In the genomic region with DNA sequence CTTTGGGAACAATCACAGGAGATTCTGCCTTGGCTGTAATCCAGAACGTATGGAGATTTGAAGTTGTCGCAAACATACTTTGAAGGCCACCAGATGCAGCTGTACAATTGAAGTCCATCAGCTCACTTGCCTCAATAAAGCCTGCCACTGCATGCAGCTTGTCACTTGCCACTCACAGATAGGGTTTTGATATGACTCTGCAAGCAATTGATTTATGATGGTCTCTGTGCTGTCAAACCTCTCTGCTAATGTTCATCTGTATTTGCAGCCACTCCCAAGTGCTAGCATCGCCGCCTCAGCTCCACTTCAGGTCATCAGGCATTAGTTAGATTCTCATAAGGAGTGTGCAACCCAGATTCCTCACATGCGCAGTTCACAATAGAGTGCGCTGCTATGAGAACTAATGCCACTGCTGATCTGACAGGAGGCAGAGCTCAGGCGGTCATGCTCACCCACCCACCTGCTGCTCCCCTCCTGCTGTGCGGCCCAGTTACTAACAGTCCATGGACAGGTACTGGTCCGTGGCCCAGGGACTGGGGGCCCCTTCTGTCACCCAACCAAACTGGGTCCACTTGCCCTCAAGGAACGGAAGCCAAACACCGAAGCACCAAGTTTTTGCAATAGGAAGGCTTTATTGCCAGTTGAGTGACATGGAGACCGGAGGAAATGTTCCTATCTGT, we compare ENCODE assay signal across 24 cellular contexts.
DNase-seq lines count a peak whose midpoint lies in the region; ATAC-seq, FAIRE-seq and TF ChIP-seq lines count a peak whose summit lies in the region.
"Had no signal": no experiment of that assay in that cellular context is flagged by ENCODE, and none has a peak within 500 bp of the region (broad histone marks: within the 10 kb centered on the region; RNA-seq: fewer than 3 reads in every experiment).

No MANE protein-coding gene starts in this region.

- H3K27me3 Mint-ChIP-seq in activated CD8-positive, alpha-beta memory T cell treated with anti-CD3 and anti-CD28 coated beads, Interleukin-2, amount 10 ng/mL, durations not matched to agents 7 days and 5 days = peaks cover 11% of the 10 kb centered on the region
- H3K27me3 Mint-ChIP-seq in osteocyte (ENCODE audit: unreplicated experiment) = no peaks in the 10 kb centered on the region

- H3K4me3 Mint-ChIP-seq in activated CD8-positive, alpha-beta memory T cell treated with anti-CD3 and anti-CD28 coated beads, Interleukin-2, amount 10 ng/mL, durations not matched to agents 7 days and 5 days = no peak overlapping the region
- no peak overlapping the region for H3K4me3 Mint-ChIP-seq in osteocyte (ENCODE audit: unreplicated experiment)
- H3K4me3 Mint-ChIP-seq: CD4-positive, alpha-beta memory T cell; HFFc6; IgD-negative memory B cell had no signal

- TF ChIP-seq CTCF in bronchial epithelial cell (IDR thresholded peaks at IDR 0.05; ENCODE audit: insufficient read depth, low read length, severe bottlenecking) = no peak
- TF ChIP-seq CTCF in osteocyte (IDR thresholded peaks at IDR 0.05) = no peak
- no peak for TF ChIP-seq CTCF in GM10248 (IDR thresholded peaks at IDR 0.05; ENCODE audit: control extremely low read depth, extremely low read depth, low read depth, missing control alignments)

- DNase-seq in activated CD8-positive, alpha-beta memory T cell treated with anti-CD3 and anti-CD28 coated beads, Interleukin-2, amount 50 U/mL, for 48 hours = peak; percentile 17
- no peak for DNase-seq in activated CD8-positive, alpha-beta memory T cell treated with anti-CD3 and anti-CD28 coated beads, Interleukin-2, amount 10 ng/mL, durations not matched to agents 7 days and 5 days
- DNase-seq in bronchial epithelial cell (ENCODE audit: low read depth) (no peak), left lobe of liver (ENCODE audit: low spot score) (peak; percentile 28), epidermal melanocyte (ENCODE audit: insufficient read length, low spot score) (no peak), osteocyte (ENCODE audit: extremely low spot score, unreplicated experiment) (no peak), GM10248 (ENCODE audit: extremely low spot score) (no peak)
- DNase-seq: C1 segment of cervical spinal cord; CD4-positive, alpha-beta memory T cell; COR-L47; DMS53; GOT3; HFFc6; NCI-H1048; NCI-H1436; NCI-H187 treated with DMSO at 0.1 percent for 48 hours; NCI-H526 treated with DMSO at 0.1 percent for 48 hours; PC-9; SHP77 had no signal

- H3K27me3 ChIP-seq in bronchial epithelial cell (ENCODE audit: control insufficient read depth, insufficient read depth, low read length) = no peaks in the 10 kb centered on the region

- no peak for ATAC-seq in activated CD8-positive, alpha-beta memory T cell treated with anti-CD3 and anti-CD28 coated beads, Interleukin-2, amount 10 ng/mL, durations not matched to agents 7 days and 5 days
- ATAC-seq in left lobe of liver = no peak
- ATAC-seq: GM12878 had no signal

- H3K27ac Mint-ChIP-seq in activated CD8-positive, alpha-beta memory T cell treated with anti-CD3 and anti-CD28 coated beads, Interleukin-2, amount 10 ng/mL, durations not matched to agents 7 days and 5 days = no peak overlapping the region
- no peak overlapping the region for H3K27ac Mint-ChIP-seq in osteocyte (ENCODE audit: unreplicated experiment)
- H3K27ac Mint-ChIP-seq: CD4-positive, alpha-beta memory T cell; HFFc6; IgD-negative memory B cell had no signal

- H3K4me1 Mint-ChIP-seq in activated CD8-positive, alpha-beta memory T cell treated with anti-CD3 and anti-CD28 coated beads, Interleukin-2, amount 10 ng/mL, durations not matched to agents 7 days and 5 days = no peaks in the 10 kb centered on the region
- peaks cover 16% of the 10 kb centered on the region for H3K4me1 Mint-ChIP-seq in osteocyte (ENCODE audit: unreplicated experiment)

- CTCF ChIA-PET in activated CD8-positive, alpha-beta memory T cell treated with anti-CD3 and anti-CD28 coated beads, Interleukin-2, amount 10 ng/mL, durations not matched to agents 7 days and 5 days (lab: Charles Lee) = interaction anchor here (0.6 kb wide), 1 partner anchor 1518 kb away, joined by 3 read pairs; no protein-coding TSS in a partner anchor
- CTCF ChIA-PET in GM10248 (lab: Yijun Ruan, JAX) = no interaction called here

- no peak overlapping the region for H3K4me3 ChIP-seq in bronchial epithelial cell (ENCODE audit: low read depth, low read length)
- H3K4me3 ChIP-seq: GM12878, HAP-1, PC-9 had no signal

- no peaks in the 10 kb centered on the region for H3K9me3 Mint-ChIP-seq in activated CD8-positive, alpha-beta memory T cell treated with anti-CD3 and anti-CD28 coated beads, Interleukin-2, amount 10 ng/mL, durations not matched to agents 7 days and 5 days (ENCODE audit: low read depth)
- no peaks in the 10 kb centered on the region for H3K9me3 Mint-ChIP-seq in osteocyte (ENCODE audit: unreplicated experiment)
- H3K9me3 Mint-ChIP-seq: HFFc6 had no signal

- peak; percentile 85 for FAIRE-seq in bronchial epithelial cell (lab: Jason Lieb, UNC)
- FAIRE-seq: A204.1, G401.6, GM12878 had no signal

- no peaks in the 10 kb centered on the region for H3K36me3 ChIP-seq in bronchial epithelial cell (ENCODE audit: control insufficient read depth, insufficient read depth, low read length)
- H3K36me3 ChIP-seq: HAP-1 had no signal

- no peaks in the 10 kb centered on the region for H3K36me3 Mint-ChIP-seq in activated CD8-positive, alpha-beta memory T cell treated with anti-CD3 and anti-CD28 coated beads, Interleukin-2, amount 10 ng/mL, durations not matched to agents 7 days and 5 days
- no peaks in the 10 kb centered on the region for H3K36me3 Mint-ChIP-seq in osteocyte (ENCODE audit: unreplicated experiment)
- H3K36me3 Mint-ChIP-seq: CD4-positive, alpha-beta memory T cell; IgD-negative memory B cell had no signal

- POLR2A ChIA-PET in GM10248 (lab: Yijun Ruan, JAX) = interaction anchor here (0.6 kb wide), 1 partner anchor 367 kb away, joined by 4 read pairs; no protein-coding TSS in a partner anchor

Comparison
In these comparisons a context has a peak if more than half of its experiments do, and no peak if none do; other contexts are left out.
1. DNase-seq: peak in activated CD8-positive, alpha-beta memory T cell treated with anti-CD3 and anti-CD28 coated beads, Interleukin-2, amount 50 U/mL, for 48 hours (single experiment) and left lobe of liver (single experiment); none in activated CD8-positive, alpha-beta memory T cell treated with anti-CD3 and anti-CD28 coated beads, Interleukin-2, amount 10 ng/mL, durations not matched to agents 7 days and 5 days (single experiment), bronchial epithelial cell (single experiment), epidermal melanocyte (single experiment), osteocyte (single experiment) and GM10248 (single experiment).